ENCODE assay signal across 25 cellular contexts in the genomic region with DNA sequence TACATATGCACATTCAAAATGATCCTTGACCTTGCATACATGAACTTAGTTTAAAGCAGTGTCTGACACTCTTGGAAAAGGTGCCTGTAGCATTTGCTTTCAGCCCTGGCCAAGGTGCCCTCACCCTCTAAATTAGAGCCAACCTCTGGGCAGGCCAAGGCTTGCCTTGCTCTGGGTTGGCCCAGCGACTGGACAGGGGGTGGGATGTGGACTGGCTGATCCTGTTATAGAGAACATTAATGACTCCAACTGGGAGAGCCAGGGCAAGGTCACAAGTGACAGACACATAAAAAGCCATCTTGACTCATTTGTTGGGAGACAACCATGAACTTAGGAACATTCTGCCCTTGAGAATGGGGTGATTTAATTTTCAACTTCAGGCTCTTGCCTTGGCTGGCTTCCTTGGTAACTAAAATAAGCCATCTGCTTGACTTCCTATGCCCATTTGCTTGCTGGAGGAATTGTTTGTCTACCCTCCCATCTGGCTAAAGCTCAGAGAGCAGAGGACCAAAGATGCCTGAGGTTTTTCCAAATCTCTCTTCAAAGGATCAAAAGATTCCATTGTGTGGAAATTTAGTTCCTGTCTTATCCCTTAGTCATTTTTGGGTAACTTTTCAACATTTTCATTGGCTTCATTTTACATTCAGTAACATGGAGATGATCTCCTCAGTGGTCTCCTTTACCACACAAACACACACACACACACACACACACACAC.
"Had no signal": no experiment of that assay in that cellular context is flagged by ENCODE, and none has a peak within 500 bp of the region (broad histone marks: within the 10 kb centered on the region; RNA-seq: fewer than 3 reads in every experiment).

No MANE protein-coding gene starts in this region.

- H3K4me1 Mint-ChIP-seq: activated naive CD8-positive, alpha-beta T cell treated with anti-CD3 and anti-CD28 coated beads for 36 hours; brain; WTC11 had no signal

- H3K27ac Mint-ChIP-seq: activated naive CD8-positive, alpha-beta T cell treated with anti-CD3 and anti-CD28 coated beads for 36 hours; activated T-cell treated with anti-CD3 and anti-CD28 coated beads, Interleukin-2, amount 50 U/mL, for 24 hours; brain; effector memory CD8-positive, alpha-beta T cell; T-helper 1 cell treated with Interleukin-12 subunit alpha and Interleukin-12 subunit beta and Interleukin-4 antibody, amounts not matched to agents 30 μg/mL and 1 μg/mL, for 36 hours; type B pancreatic cell; WTC11 had no signal

- H3K4me3 ChIP-seq: dorsolateral prefrontal cortex, heart right ventricle, mucosa of descending colon, smooth muscle cell, thoracic aorta, vagina had no signal

- ATAC-seq: effector memory CD8-positive, alpha-beta T cell; heart right ventricle; mucosa of descending colon; sciatic nerve; WTC11 had no signal

- H3K9me3 Mint-ChIP-seq: activated naive CD8-positive, alpha-beta T cell treated with anti-CD3 and anti-CD28 coated beads for 36 hours; activated T-cell treated with anti-CD3 and anti-CD28 coated beads, Interleukin-2, amount 50 U/mL, for 24 hours; T-helper 1 cell treated with Interleukin-12 subunit alpha and Interleukin-12 subunit beta and Interleukin-4 antibody, amounts not matched to agents 30 μg/mL and 1 μg/mL, for 36 hours; type B pancreatic cell had no signal

- H3K4me3 Mint-ChIP-seq: activated naive CD8-positive, alpha-beta T cell treated with anti-CD3 and anti-CD28 coated beads for 36 hours; activated T-cell treated with anti-CD3 and anti-CD28 coated beads, Interleukin-2, amount 50 U/mL, for 24 hours; brain; effector memory CD8-positive, alpha-beta T cell; T-helper 1 cell treated with Interleukin-12 subunit alpha and Interleukin-12 subunit beta and Interleukin-4 antibody, amounts not matched to agents 30 μg/mL and 1 μg/mL, for 36 hours; type B pancreatic cell; WTC11 had no signal

- H3K36me3 Mint-ChIP-seq: activated naive CD8-positive, alpha-beta T cell treated with anti-CD3 and anti-CD28 coated beads for 36 hours; brain; type B pancreatic cell; WTC11 had no signal

- DNase-seq: activated CD8-positive, alpha-beta memory T cell treated with anti-CD3 and anti-CD28 coated beads, Interleukin-2, amount 50 U/mL, for 4 hours; activated naive CD4-positive, alpha-beta T cell treated with Interleukin-2 at 50 U/mL for 16 hours; activated naive CD8-positive, alpha-beta T cell treated with anti-CD3 and anti-CD28 coated beads for 36 hours; activated T-cell treated with anti-CD3 and anti-CD28 coated beads, Interleukin-2, amount 50 U/mL, for 24 hours; central memory CD4-positive, alpha-beta T cell; dorsolateral prefrontal cortex; effector memory CD8-positive, alpha-beta T cell; heart right ventricle; islet precursor cell; left cardiac atrium; mesendoderm; mucosa of descending colon; occipital lobe; posterior cingulate gyrus; stimulated activated CD4-positive, alpha-beta T cell treated with anti-CD3 and anti-CD28 coated beads, Interleukin-15, amount 100 ng/mL, for 24 hours; stimulated activated naive CD4-positive, alpha-beta T cell; T1000 had no signal

- H3K27me3 Mint-ChIP-seq: activated naive CD8-positive, alpha-beta T cell treated with anti-CD3 and anti-CD28 coated beads for 36 hours; activated T-cell treated with anti-CD3 and anti-CD28 coated beads, Interleukin-2, amount 50 U/mL, for 24 hours; brain; effector memory CD8-positive, alpha-beta T cell; type B pancreatic cell had no signal
